Comparison of ENCODE assay signal across 16 cellular contexts in genomic region chr3:16472593-16472992, GRCh38. TPM values are rescaled to one million over a fixed set of nuclear protein-coding genes. Genes with fewer than 3 reads are reported as not detected.
DNase-seq lines count a peak whose midpoint lies in the region; ATAC-seq and TF ChIP-seq lines count a peak whose summit lies in the region.
"Had no signal": no experiment of that assay in that cellular context is flagged by ENCODE, and none has a peak within 500 bp of the region (broad histone marks: within the 10 kb centered on the region; RNA-seq: fewer than 3 reads in every experiment).

No MANE protein-coding gene starts in this region.

- peak overlapping the region; percentile 7 to 22 for H2BK12ac ChIP-seq in mesenchymal stem cell (ENCODE audit: low read length in 2 of 2)

- no peak for DNase-seq in Right ventricle myocardium superior
- DNase-seq in cardiac septum (ENCODE audit: low spot score), result no peak
- no peak for DNase-seq in esophagus muscularis mucosa (ENCODE audit: extremely low spot score)
- DNase-seq in mesenchymal stem cell, result no peak
- no peak for DNase-seq in aorta
- DNase-seq in NOMO-1 (lab: John Stamatoyannopoulos, UW; ENCODE audit: unreplicated experiment in 2 of 2), result no peak
- DNase-seq in RKO (ENCODE audit: low spot score), result no peak
- DNase-seq: CD4-positive, alpha-beta memory T cell; H9; NCI-H1436 treated with DMSO at 0.1 percent for 48 hours; NCI-H2029 treated with DMSO at 0.1 percent for 48 hours; NCI-H2171 treated with DMSO at 0.1 percent for 48 hours; NCI-H82; SHP77 had no signal

- peaks cover 27 to 85% (median 67%) of the 10 kb centered on the region in 4 donors for H3K4me1 ChIP-seq in esophagus muscularis mucosa
- peaks cover 19% of the 10 kb centered on the region for H3K4me1 ChIP-seq in mesenchymal stem cell (ENCODE audit: control insufficient read depth, insufficient read depth, low read depth, low read length)
- H3K4me1 ChIP-seq in aorta (ENCODE audit: control insufficient read depth in 1 of 2, insufficient read depth in 2 of 2, low read length in 2 of 2), result peaks cover 0 to 5% of the 10 kb centered on the region in 2 donors

- H2AFZ ChIP-seq in mesenchymal stem cell (ENCODE audit: low read depth, low read length), result no peak overlapping the region

- H2AK5ac ChIP-seq in mesenchymal stem cell (ENCODE audit: low read length, severe bottlenecking), result peak overlapping the region; percentile 5

- H2BK120ac ChIP-seq in mesenchymal stem cell (ENCODE audit: low read depth, low read length), result no peak overlapping the region

- H3K4me3 ChIP-seq in esophagus muscularis mucosa, result no peak overlapping the region
- H3K4me3 ChIP-seq in mesenchymal stem cell (ENCODE audit: insufficient read depth in 1 of 2, low read depth in 1 of 2, low read length in 2 of 2), result no peak overlapping the region
- H3K4me3 ChIP-seq in aorta (ENCODE audit: low read length in 2 of 2), result no peak overlapping the region

- H2BK5ac ChIP-seq in mesenchymal stem cell (ENCODE audit: low read depth, low read length, poor library complexity, severe bottlenecking), result peak overlapping the region; percentile 70

- 57% methylated on average over 7 of the region's 8 CpGs for WGBS in esophagus muscularis mucosa
- 91% methylated on average over 8 of the region's 8 CpGs for WGBS in mesenchymal stem cell
- WGBS in aorta, 2 donors, result 81 to 82% methylated on average over 8 of the region's 8 CpGs

- ATAC-seq in Right ventricle myocardium superior (ENCODE audit: poor library complexity), result peak; percentile 39
- peak; percentile 10 for ATAC-seq in aorta (ENCODE audit: low FRiP score)
- no peak for ATAC-seq in HG02884 (IDR thresholded peaks at IDR 0.05; ENCODE audit: unreplicated experiment)
- ATAC-seq: Panc1 had no signal

- H3K23ac ChIP-seq in mesenchymal stem cell (ENCODE audit: low read length in 2 of 2), result no peak overlapping the region

- TF ChIP-seq CTCF in esophagus muscularis mucosa (IDR thresholded peaks at IDR 0.05), result no peak

- H3K27me3 ChIP-seq in esophagus muscularis mucosa (no peaks in the 10 kb centered on the region), mesenchymal stem cell (ENCODE audit: control insufficient read depth in 1 of 2, insufficient read depth in 1 of 2, low read length in 2 of 2) (no peaks in the 10 kb centered on the region), aorta (ENCODE audit: control insufficient read depth in 1 of 2, insufficient read depth in 2 of 2, low read length in 1 of 2) (no peaks in the 10 kb centered on the region)

- H3K9ac ChIP-seq in mesenchymal stem cell (ENCODE audit: low read length), result no peak overlapping the region

- H3K14ac ChIP-seq in mesenchymal stem cell (ENCODE audit: low read length in 2 of 2), result no peak overlapping the region

- no peak overlapping the region for H4K91ac ChIP-seq in mesenchymal stem cell (ENCODE audit: low read length)

- H3K79me1 ChIP-seq in mesenchymal stem cell (replicated peaks; ENCODE audit: low read length, poor library complexity, severe bottlenecking), result peaks cover 45% of the 10 kb centered on the region

- H3K9me3 ChIP-seq in esophagus muscularis mucosa (peaks cover 0 to 6% (median 0%) of the 10 kb centered on the region in 4 donors), mesenchymal stem cell (ENCODE audit: control insufficient read depth, low read length) (peaks cover 13% of the 10 kb centered on the region), aorta (ENCODE audit: control insufficient read depth, low read length) (no peaks in the 10 kb centered on the region)

- TF ChIP-seq POLR2A in esophagus muscularis mucosa (IDR thresholded peaks at IDR 0.05; ENCODE audit: low read depth), result no peak

- H3K4me2 ChIP-seq in mesenchymal stem cell (ENCODE audit: low read length, poor library complexity, severe bottlenecking), result no peak overlapping the region

- peak overlapping the region in 1 of 2 experiments; percentile 79 for H3K18ac ChIP-seq in mesenchymal stem cell (ENCODE audit: low read depth in 1 of 2, low read length in 2 of 2)

- H2BK15ac ChIP-seq in mesenchymal stem cell (ENCODE audit: low read depth, poor library complexity, severe bottlenecking), result peak overlapping the region; percentile 13

- H3K27ac ChIP-seq in esophagus muscularis mucosa (replicated peaks in 1 of 4) (peak overlapping the region; percentile 43 to 67 (median 64)), mesenchymal stem cell (ENCODE audit: low read length, poor library complexity, severe bottlenecking) (no peak overlapping the region), aorta (ENCODE audit: low read depth in 1 of 2, low read length in 2 of 2) (peak overlapping the region in 1 of 2 donors; percentile 25)

- no peak overlapping the region for H4K8ac ChIP-seq in mesenchymal stem cell (ENCODE audit: low read length)

- intact Hi-C loops in Right ventricle myocardium superior (cut with DNase I) (no loop called here), cardiac septum (cut with DNase I) (no loop called here), esophagus muscularis mucosa (cut with DNase I) (no loop called here), aorta (cut with DNase I) (no loop called here)

- no peak overlapping the region for H3K4ac ChIP-seq in mesenchymal stem cell (ENCODE audit: low read depth in 1 of 2, low read length in 2 of 2)

- TF ChIP-seq EP300 in esophagus muscularis mucosa (IDR thresholded peaks at IDR 0.05), result no peak

- H3K36me3 ChIP-seq in esophagus muscularis mucosa, result peaks cover 0 to 10% (median 0%) of the 10 kb centered on the region in 4 donors
- peaks cover 14 to 28% of the 10 kb centered on the region in 2 experiments for H3K36me3 ChIP-seq in mesenchymal stem cell (ENCODE audit: control insufficient read depth in 1 of 2, insufficient read depth in 2 of 2, low read depth in 1 of 2, low read length in 2 of 2)
- peaks cover 0 to 6% of the 10 kb centered on the region in 2 donors for H3K36me3 ChIP-seq in aorta (ENCODE audit: control insufficient read depth in 1 of 2, insufficient read depth in 2 of 2, low read length in 1 of 2)

RNA-seq across cellular contexts. Expression of gene RFTN1, which starts 40.9 kb away (rescaled TPM):
- total RNA-seq in Right ventricle myocardium superior (25.8 TPM), cardiac septum (26.5 TPM), esophagus muscularis mucosa (100 to 1,000 TPM in 2 of 4 donors, 10 to 100 TPM in 2; 79.7 to 142 (median 104) TPM), aorta (100 to 1,000 TPM in 1 of 2 donors, 10 to 100 TPM in 1; 87.3 to 119 TPM)
- polyA plus RNA-seq in mesenchymal stem cell (2013, experiment 1 of 2), result 256 TPM
- 261 TPM for polyA plus RNA-seq in mesenchymal stem cell (2013, experiment 2 of 2)
- polyA plus RNA-seq in aorta, result 10 to 100 TPM; 12.7 to 31.4 TPM
